Comparison of ENCODE assay signal across 1 cellular context in the genomic region with DNA sequence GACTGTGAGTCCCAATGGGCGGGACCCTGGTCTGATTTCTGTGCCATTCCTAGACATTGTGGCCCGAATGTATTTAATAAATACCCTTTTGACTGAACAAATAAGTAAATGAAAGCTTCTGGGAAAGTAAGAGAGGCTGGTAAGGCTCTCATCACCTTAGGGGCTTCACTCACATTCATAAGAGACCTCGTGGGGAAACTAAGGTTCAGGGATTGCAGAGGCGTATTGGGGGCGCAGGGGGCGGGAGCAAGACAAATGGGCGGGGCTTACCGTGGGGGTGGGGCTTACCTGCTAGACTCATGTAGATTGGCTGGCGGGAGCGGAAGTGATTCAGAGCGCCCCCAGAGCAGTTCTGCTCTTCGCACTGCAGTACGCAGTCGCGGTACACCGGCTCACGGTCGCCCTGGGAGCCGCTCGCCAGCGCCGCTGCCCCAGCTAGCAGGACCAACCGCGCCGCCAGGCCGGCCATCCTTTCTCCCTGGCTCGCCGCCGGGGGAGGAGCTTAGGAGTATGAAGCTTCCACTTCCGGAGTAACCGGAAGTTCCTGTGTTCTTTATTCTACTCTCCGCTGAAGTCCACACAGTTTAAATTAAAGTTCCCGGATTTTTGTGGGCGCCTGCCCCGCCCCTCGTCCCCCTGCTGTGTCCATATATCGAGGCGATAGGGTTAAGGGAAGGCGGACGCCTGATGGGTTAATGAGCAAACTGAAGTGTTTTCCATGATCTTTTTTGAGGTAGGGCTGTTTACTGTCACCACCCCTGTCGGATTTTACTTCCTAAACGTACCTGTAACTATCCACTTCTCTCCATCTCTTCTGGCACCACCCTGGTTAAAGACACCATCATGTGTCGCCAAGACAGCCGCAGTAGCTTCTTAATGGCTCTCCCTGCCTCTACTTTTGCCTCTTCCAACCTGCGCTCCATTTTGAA.
TF ChIP-seq lines count a peak whose summit lies in the region.

A gene with protein sequence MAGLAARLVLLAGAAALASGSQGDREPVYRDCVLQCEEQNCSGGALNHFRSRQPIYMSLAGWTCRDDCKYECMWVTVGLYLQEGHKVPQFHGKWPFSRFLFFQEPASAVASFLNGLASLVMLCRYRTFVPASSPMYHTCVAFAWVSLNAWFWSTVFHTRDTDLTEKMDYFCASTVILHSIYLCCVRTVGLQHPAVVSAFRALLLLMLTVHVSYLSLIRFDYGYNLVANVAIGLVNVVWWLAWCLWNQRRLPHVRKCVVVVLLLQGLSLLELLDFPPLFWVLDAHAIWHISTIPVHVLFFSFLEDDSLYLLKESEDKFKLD (minus strand): TSS at position 512 of the 929 bp plus-strand sequence. CDS start 43 bp downstream, at position 469.

TF ChIP-seq in HepG2, 621 proteins besides CTCF, POLR2A, EP300 and RAD21 (continued from another document and continues in another):
- TF ChIP-seq, protein P1, sequence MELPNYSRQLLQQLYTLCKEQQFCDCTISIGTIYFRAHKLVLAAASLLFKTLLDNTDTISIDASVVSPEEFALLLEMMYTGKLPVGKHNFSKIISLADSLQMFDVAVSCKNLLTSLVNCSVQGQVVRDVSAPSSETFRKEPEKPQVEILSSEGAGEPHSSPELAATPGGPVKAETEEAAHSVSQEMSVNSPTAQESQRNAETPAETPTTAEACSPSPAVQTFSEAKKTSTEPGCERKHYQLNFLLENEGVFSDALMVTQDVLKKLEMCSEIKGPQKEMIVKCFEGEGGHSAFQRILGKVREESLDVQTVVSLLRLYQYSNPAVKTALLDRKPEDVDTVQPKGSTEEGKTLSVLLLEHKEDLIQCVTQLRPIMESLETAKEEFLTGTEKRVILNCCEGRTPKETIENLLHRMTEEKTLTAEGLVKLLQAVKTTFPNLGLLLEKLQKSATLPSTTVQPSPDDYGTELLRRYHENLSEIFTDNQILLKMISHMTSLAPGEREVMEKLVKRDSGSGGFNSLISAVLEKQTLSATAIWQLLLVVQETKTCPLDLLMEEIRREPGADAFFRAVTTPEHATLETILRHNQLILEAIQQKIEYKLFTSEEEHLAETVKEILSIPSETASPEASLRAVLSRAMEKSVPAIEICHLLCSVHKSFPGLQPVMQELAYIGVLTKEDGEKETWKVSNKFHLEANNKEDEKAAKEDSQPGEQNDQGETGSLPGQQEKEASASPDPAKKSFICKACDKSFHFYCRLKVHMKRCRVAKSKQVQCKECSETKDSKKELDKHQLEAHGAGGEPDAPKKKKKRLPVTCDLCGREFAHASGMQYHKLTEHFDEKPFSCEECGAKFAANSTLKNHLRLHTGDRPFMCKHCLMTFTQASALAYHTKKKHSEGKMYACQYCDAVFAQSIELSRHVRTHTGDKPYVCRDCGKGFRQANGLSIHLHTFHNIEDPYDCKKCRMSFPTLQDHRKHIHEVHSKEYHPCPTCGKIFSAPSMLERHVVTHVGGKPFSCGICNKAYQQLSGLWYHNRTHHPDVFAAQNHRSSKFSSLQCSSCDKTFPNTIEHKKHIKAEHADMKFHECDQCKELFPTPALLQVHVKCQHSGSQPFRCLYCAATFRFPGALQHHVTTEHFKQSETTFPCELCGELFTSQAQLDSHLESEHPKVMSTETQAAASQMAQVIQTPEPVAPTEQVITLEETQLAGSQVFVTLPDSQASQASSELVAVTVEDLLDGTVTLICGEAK (IDR thresholded peaks at IDR 0.05) = peak; percentile 80
- TF ChIP-seq, protein P1 (CRISPR knock-in tag; IDR thresholded peaks at IDR 0.05) = 0 out of 2 replicates have a peak, but pooled peaks have one; percentile 59
- TF ChIP-seq, protein P2, sequence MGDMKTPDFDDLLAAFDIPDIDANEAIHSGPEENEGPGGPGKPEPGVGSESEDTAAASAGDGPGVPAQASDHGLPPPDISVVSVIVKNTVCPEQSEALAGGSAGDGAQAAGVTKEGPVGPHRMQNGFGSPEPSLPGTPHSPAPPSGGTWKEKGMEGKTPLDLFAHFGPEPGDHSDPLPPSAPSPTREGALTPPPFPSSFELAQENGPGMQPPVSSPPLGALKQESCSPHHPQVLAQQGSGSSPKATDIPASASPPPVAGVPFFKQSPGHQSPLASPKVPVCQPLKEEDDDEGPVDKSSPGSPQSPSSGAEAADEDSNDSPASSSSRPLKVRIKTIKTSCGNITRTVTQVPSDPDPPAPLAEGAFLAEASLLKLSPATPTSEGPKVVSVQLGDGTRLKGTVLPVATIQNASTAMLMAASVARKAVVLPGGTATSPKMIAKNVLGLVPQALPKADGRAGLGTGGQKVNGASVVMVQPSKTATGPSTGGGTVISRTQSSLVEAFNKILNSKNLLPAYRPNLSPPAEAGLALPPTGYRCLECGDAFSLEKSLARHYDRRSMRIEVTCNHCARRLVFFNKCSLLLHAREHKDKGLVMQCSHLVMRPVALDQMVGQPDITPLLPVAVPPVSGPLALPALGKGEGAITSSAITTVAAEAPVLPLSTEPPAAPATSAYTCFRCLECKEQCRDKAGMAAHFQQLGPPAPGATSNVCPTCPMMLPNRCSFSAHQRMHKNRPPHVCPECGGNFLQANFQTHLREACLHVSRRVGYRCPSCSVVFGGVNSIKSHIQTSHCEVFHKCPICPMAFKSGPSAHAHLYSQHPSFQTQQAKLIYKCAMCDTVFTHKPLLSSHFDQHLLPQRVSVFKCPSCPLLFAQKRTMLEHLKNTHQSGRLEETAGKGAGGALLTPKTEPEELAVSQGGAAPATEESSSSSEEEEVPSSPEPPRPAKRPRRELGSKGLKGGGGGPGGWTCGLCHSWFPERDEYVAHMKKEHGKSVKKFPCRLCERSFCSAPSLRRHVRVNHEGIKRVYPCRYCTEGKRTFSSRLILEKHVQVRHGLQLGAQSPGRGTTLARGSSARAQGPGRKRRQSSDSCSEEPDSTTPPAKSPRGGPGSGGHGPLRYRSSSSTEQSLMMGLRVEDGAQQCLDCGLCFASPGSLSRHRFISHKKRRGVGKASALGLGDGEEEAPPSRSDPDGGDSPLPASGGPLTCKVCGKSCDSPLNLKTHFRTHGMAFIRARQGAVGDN (CRISPR knock-in tag; IDR thresholded peaks at IDR 0.05) = peak; percentile 90
- TF ChIP-seq, protein P3, sequence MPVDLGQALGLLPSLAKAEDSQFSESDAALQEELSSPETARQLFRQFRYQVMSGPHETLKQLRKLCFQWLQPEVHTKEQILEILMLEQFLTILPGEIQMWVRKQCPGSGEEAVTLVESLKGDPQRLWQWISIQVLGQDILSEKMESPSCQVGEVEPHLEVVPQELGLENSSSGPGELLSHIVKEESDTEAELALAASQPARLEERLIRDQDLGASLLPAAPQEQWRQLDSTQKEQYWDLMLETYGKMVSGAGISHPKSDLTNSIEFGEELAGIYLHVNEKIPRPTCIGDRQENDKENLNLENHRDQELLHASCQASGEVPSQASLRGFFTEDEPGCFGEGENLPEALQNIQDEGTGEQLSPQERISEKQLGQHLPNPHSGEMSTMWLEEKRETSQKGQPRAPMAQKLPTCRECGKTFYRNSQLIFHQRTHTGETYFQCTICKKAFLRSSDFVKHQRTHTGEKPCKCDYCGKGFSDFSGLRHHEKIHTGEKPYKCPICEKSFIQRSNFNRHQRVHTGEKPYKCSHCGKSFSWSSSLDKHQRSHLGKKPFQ (CRISPR knock-in tag; IDR thresholded peaks at IDR 0.05; ENCODE audit: insufficient replicate concordance) = no peak
- TF ChIP-seq THYN1 (CRISPR knock-in tag; IDR thresholded peaks at IDR 0.05; ENCODE audit: borderline replicate concordance, low read depth) (0 out of 2 replicates have a peak, but pooled peaks have one; percentile 83), MED8 (CRISPR knock-in tag; IDR thresholded peaks at IDR 0.05; ENCODE audit: insufficient replicate concordance) (no peak), ZNF484 (CRISPR knock-in tag; IDR thresholded peaks at IDR 0.05; ENCODE audit: borderline replicate concordance, low read depth) (no peak), SMAD1 (CRISPR knock-in tag; IDR thresholded peaks at IDR 0.05; ENCODE audit: borderline replicate concordance, low read depth) (0 out of 2 replicates have a peak, but pooled peaks have one; percentile 33), TCF7 (IDR thresholded peaks at IDR 0.05; ENCODE audit: low read depth) (no peak)
- TF ChIP-seq, protein P4, sequence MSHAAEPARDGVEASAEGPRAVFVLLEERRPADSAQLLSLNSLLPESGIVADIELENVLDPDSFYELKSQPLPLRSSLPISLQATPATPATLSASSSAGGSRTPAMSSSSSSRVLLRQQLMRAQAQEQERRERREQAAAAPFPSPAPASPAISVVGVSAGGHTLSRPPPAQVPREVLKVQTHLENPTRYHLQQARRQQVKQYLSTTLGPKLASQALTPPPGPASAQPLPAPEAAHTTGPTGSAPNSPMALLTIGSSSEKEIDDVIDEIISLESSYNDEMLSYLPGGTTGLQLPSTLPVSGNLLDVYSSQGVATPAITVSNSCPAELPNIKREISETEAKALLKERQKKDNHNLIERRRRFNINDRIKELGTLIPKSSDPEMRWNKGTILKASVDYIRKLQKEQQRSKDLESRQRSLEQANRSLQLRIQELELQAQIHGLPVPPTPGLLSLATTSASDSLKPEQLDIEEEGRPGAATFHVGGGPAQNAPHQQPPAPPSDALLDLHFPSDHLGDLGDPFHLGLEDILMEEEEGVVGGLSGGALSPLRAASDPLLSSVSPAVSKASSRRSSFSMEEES (CRISPR knock-in tag; IDR thresholded peaks at IDR 0.05) = peak; percentile 64; the same call in 1 of the 2 replicates
- TF ChIP-seq, protein P5, sequence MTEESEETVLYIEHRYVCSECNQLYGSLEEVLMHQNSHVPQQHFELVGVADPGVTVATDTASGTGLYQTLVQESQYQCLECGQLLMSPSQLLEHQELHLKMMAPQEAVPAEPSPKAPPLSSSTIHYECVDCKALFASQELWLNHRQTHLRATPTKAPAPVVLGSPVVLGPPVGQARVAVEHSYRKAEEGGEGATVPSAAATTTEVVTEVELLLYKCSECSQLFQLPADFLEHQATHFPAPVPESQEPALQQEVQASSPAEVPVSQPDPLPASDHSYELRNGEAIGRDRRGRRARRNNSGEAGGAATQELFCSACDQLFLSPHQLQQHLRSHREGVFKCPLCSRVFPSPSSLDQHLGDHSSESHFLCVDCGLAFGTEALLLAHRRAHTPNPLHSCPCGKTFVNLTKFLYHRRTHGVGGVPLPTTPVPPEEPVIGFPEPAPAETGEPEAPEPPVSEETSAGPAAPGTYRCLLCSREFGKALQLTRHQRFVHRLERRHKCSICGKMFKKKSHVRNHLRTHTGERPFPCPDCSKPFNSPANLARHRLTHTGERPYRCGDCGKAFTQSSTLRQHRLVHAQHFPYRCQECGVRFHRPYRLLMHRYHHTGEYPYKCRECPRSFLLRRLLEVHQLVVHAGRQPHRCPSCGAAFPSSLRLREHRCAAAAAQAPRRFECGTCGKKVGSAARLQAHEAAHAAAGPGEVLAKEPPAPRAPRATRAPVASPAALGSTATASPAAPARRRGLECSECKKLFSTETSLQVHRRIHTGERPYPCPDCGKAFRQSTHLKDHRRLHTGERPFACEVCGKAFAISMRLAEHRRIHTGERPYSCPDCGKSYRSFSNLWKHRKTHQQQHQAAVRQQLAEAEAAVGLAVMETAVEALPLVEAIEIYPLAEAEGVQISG (CRISPR knock-in tag; IDR thresholded peaks at IDR 0.05) = peak; percentile 87
- TF ChIP-seq, protein P6, sequence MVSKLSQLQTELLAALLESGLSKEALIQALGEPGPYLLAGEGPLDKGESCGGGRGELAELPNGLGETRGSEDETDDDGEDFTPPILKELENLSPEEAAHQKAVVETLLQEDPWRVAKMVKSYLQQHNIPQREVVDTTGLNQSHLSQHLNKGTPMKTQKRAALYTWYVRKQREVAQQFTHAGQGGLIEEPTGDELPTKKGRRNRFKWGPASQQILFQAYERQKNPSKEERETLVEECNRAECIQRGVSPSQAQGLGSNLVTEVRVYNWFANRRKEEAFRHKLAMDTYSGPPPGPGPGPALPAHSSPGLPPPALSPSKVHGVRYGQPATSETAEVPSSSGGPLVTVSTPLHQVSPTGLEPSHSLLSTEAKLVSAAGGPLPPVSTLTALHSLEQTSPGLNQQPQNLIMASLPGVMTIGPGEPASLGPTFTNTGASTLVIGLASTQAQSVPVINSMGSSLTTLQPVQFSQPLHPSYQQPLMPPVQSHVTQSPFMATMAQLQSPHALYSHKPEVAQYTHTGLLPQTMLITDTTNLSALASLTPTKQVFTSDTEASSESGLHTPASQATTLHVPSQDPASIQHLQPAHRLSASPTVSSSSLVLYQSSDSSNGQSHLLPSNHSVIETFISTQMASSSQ (IDR thresholded peaks at IDR 0.05; ENCODE audit: low read depth) = no peak; the same call in none of the 2 replicates
- TF ChIP-seq, protein P6 (CRISPR knock-in tag; IDR thresholded peaks at IDR 0.05; ENCODE audit: borderline replicate concordance) = peak; percentile 58; the same call in 1 of the 2 replicates
